In genomic region chr6:150865406-150866146, GRCh38 we compare ENCODE assay signal across 8 cellular contexts. TPM values are rescaled to one million over a fixed set of nuclear protein-coding genes. Genes with fewer than 3 reads are reported as not detected.
DNase-seq lines count a peak whose midpoint lies in the region; ATAC-seq and TF ChIP-seq lines count a peak whose summit lies in the region.

Gene MTHFD1L (plus strand): TSS chr6:150865702. CDS start chr6:150865823, 121 bp downstream.

- DNase-seq in CD1c-positive myeloid dendritic cell (ENCODE audit: extremely low spot score) = peak; percentile 87
- DNase-seq in NOMO-1 treated with dmso at 0.1 percent for 144 hours (lab: John Stamatoyannopoulos, UW; ENCODE audit: unreplicated experiment) = peak; percentile 71
- peak; percentile 76 for DNase-seq in activated T-cell treated with anti-CD3 and anti-CD28 coated beads for 24 hours (ENCODE audit: low read depth)
- no peak for DNase-seq in epithelial cell of prostate (ENCODE audit: low read depth, low spot score)
- DNase-seq in mucosa of gallbladder (ENCODE audit: low spot score) = peak; percentile 60
- peak; percentile 34 to 62 for DNase-seq in stimulated activated CD8-positive, alpha-beta memory T cell treated with anti-CD3 and anti-CD28 coated beads, Interleukin-4, amount 100 ng/mL, for 4 hours (ENCODE audit: low read depth in 2 of 2, low spot score in 1 of 2)

- peak; percentile 77 for ATAC-seq in HG03378 (IDR thresholded peaks at IDR 0.05; ENCODE audit: unreplicated experiment)

- TF ChIP-seq POLR2A in GM19193 (IDR thresholded peaks at IDR 0.05; ENCODE audit: extremely low read depth, insufficient read depth, insufficient read length) = peak; percentile 63

- H3K27ac ChIP-seq in epithelial cell of prostate = peak within 1 kb of the TSS; percentile 87

RNA-seq across cellular contexts. Expression of gene MTHFD1L, which starts in this region (rescaled TPM):
- total RNA-seq in mucosa of gallbladder = 10.7 TPM
